Comparison of ENCODE assay signal across 20 cellular contexts in the genomic region with DNA sequence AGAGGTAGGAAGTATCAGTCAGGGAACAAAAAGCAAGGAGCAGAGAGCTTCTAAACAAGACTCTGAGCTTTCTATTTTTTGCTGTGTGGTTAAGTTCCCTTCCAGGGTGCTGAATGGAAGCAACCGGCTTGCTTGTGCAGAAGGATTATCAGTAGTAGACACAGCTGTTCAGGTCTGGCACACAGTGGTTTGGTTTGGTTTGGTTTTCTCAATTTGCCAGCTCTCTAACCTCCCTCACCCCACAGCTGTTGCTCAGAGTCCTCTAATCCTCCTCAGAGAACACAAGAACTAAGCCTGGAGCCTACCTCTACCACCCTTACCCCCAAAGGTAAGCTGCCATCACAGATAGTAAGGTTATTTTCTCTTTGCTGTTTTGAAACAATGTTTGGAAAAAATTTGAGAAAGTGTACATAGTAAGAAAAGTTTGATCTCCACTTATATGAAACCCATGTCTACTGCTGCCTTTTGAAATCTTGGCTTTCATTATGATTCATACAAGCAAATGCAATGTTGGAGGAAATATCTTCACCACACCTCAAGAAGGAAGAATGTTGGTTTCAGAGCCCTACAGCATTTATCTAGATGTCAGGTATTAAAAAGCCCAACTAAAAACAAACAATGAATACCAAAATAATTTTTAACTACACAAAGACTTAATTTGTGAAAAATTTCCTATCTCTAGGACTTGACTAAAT.
DNase-seq lines count a peak whose midpoint lies in the region; ATAC-seq and TF ChIP-seq lines count a peak whose summit lies in the region.
"Had no signal": no experiment of that assay in that cellular context is flagged by ENCODE, and none has a peak within 500 bp of the region (broad histone marks: within the 10 kb centered on the region; RNA-seq: fewer than 3 reads in every experiment).

No MANE protein-coding gene starts in this region.

- H4K20me1 ChIP-seq in SK-N-SH (ENCODE audit: insufficient read depth): no peaks in the 10 kb centered on the region

- no peak for ATAC-seq in omental fat pad (ENCODE audit: low FRiP score)
- ATAC-seq in HG03045 (IDR thresholded peaks at IDR 0.05; ENCODE audit: unreplicated experiment): no peak
- ATAC-seq: gastrocnemius medialis, psoas muscle had no signal

- no peak for TF ChIP-seq CTCF in epithelial cell of esophagus (IDR thresholded peaks at IDR 0.05; ENCODE audit: insufficient read depth, low read depth, low read length, missing control alignments)
- no peak for TF ChIP-seq CTCF in omental fat pad (IDR thresholded peaks at IDR 0.05)
- no peak for TF ChIP-seq CTCF in SK-N-SH (IDR thresholded peaks at IDR 0.05)

- POLR2A ChIA-PET in SK-N-SH (lab: Yijun Ruan, JAX): no interaction called here

- no peaks in the 10 kb centered on the region for H3K27me3 ChIP-seq in SK-N-SH (ENCODE audit: insufficient read depth)
- H3K27me3 ChIP-seq: ascending aorta, gastrocnemius medialis had no signal

- no peaks in the 10 kb centered on the region for H3K9me2 ChIP-seq in SK-N-SH

- H3K9ac ChIP-seq in SK-N-SH: no peak overlapping the region

- no peak overlapping the region for H3K27ac ChIP-seq in SK-N-SH (ENCODE audit: low read depth in 2 of 2, low read length in 1 of 2)
- H3K27ac ChIP-seq: ascending aorta, gastrocnemius medialis, HL-60, psoas muscle, thoracic aorta had no signal

- no peaks in the 10 kb centered on the region for H3K79me2 ChIP-seq in SK-N-SH (ENCODE audit: insufficient read depth)

- H3K4me2 ChIP-seq in SK-N-SH: no peak overlapping the region

- H3F3A ChIP-seq in SK-N-SH (replicated peaks; ENCODE audit: insufficient read depth): no peaks in the 10 kb centered on the region

- H3K4me3 ChIP-seq in epithelial cell of esophagus (ENCODE audit: low read length): no peak overlapping the region
- no peak overlapping the region for H3K4me3 ChIP-seq in SK-N-SH (ENCODE audit: low read depth in 2 of 2, low read length in 1 of 2)
- H3K4me3 ChIP-seq: ascending aorta, gastrocnemius medialis, psoas muscle, thoracic aorta had no signal

- CTCF ChIA-PET in SK-N-SH (lab: Yijun Ruan, JAX): no interaction called here

- 0% methylated on average over 1 of the region's 1 CpG for WGBS in SK-N-SH (ENCODE audit: low lambda C conversion rate)

- DNase-seq in NCI-H2171 treated with DMSO at 0.1 percent for 48 hours (lab: John Stamatoyannopoulos, UW): peak; percentile 66
- no peak for DNase-seq in NCI-H2171 (lab: John Stamatoyannopoulos, UW)
- DNase-seq in NCI-H82 treated with DMSO at 0.1 percent for 48 hours (lab: John Stamatoyannopoulos, UW; ENCODE audit: unreplicated experiment): peak; percentile 5
- peak; percentile 69 for DNase-seq in epithelial cell of esophagus (ENCODE audit: low read depth)
- no peak for DNase-seq in HK-2 (ENCODE audit: unreplicated experiment)
- DNase-seq in omental fat pad (ENCODE audit: low spot score): no peak
- no peak for DNase-seq in SK-N-SH
- DNase-seq: activated CD4-positive, alpha-beta T cell treated with anti-CD3 and anti-CD28 coated beads, Interleukin-2, amount 10 ng/mL, durations not matched to agents 7 days and 5 days; activated naive CD4-positive, alpha-beta T cell treated with Interleukin-2 at 50 U/mL for 16 hours; activated T-cell treated with anti-CD3 and anti-CD28 coated beads for 4 hours; C1 segment of cervical spinal cord; gastrocnemius medialis; H7; NCI-H2107; psoas muscle; T-helper 1 cell had no signal

- TF ChIP-seq RAD21 in SK-N-SH (IDR thresholded peaks at IDR 0.05; ENCODE audit: low read length): no peak

- no peaks in the 10 kb centered on the region for H3K9me3 ChIP-seq in SK-N-SH
- H3K9me3 ChIP-seq: gastrocnemius medialis, psoas muscle, thoracic aorta had no signal

- no peaks in the 10 kb centered on the region for H3K36me3 ChIP-seq in SK-N-SH (replicated peaks in 1 of 2; ENCODE audit: control insufficient read depth in 1 of 2, insufficient read depth in 2 of 2, low read length in 1 of 2)
- H3K36me3 ChIP-seq: ascending aorta, gastrocnemius medialis, thoracic aorta had no signal

- H2AFZ ChIP-seq in SK-N-SH (ENCODE audit: low read depth): no peak overlapping the region

- no peak for TF ChIP-seq EP300 in SK-N-SH (IDR thresholded peaks at IDR 0.05; ENCODE audit: borderline replicate concordance in 1 of 2, low read depth in 1 of 2, low read length in 1 of 2)

- no peaks in the 10 kb centered on the region for H3K4me1 ChIP-seq in SK-N-SH (ENCODE audit: control insufficient read depth in 1 of 2, insufficient read depth in 2 of 2, low read depth in 1 of 2, low read length in 1 of 2)
- H3K4me1 ChIP-seq: ascending aorta, gastrocnemius medialis, psoas muscle had no signal

TF ChIP-seq in SK-N-SH, 30 proteins besides CTCF, POLR2A, EP300 and RAD21:
- no peak for TF ChIP-seq RFX5 (IDR thresholded peaks at IDR 0.05; ENCODE audit: low read length)
- TF ChIP-seq RCOR1 (IDR thresholded peaks at IDR 0.05; ENCODE audit: low read length): no peak
- no peak for TF ChIP-seq TAF1 (IDR thresholded peaks at IDR 0.05; ENCODE audit: borderline replicate concordance, low read depth, low read length)
- no peak for TF ChIP-seq GATA2 (CRISPR knock-in tag; IDR thresholded peaks at IDR 0.05)
- no peak for TF ChIP-seq SMC3 (IDR thresholded peaks at IDR 0.05; ENCODE audit: low read depth, low read length)
- TF ChIP-seq GABPA (IDR thresholded peaks at IDR 0.05; ENCODE audit: low read depth): no peak
- TF ChIP-seq POLR2AphosphoS5 (IDR thresholded peaks at IDR 0.05; ENCODE audit: low read depth, low read length): no peak
- TF ChIP-seq RXRA (IDR thresholded peaks at IDR 0.05; ENCODE audit: borderline replicate concordance, low read depth): no peak
- TF ChIP-seq JUND (IDR thresholded peaks at IDR 0.05): no peak
- TF ChIP-seq NRF1 (IDR thresholded peaks at IDR 0.05; ENCODE audit: low read depth, low read length): no peak
- TF ChIP-seq YY1 (IDR thresholded peaks at IDR 0.05; ENCODE audit: low read depth): no peak
- TF ChIP-seq ZBTB33 (IDR thresholded peaks at IDR 0.05; ENCODE audit: borderline replicate concordance, low read depth): no peak
- no peak for TF ChIP-seq USF1 (IDR thresholded peaks at IDR 0.05; ENCODE audit: borderline replicate concordance, low read depth)
- TF ChIP-seq, protein P1, sequence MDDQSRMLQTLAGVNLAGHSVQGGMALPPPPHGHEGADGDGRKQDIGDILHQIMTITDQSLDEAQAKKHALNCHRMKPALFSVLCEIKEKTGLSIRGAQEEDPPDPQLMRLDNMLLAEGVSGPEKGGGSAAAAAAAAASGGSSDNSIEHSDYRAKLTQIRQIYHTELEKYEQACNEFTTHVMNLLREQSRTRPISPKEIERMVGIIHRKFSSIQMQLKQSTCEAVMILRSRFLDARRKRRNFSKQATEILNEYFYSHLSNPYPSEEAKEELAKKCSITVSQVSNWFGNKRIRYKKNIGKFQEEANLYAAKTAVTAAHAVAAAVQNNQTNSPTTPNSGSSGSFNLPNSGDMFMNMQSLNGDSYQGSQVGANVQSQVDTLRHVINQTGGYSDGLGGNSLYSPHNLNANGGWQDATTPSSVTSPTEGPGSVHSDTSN (IDR thresholded peaks at IDR 0.05): no peak
- no peak for TF ChIP-seq FOSL2 (IDR thresholded peaks at IDR 0.05; ENCODE audit: borderline replicate concordance, low read depth)
- no peak for TF ChIP-seq EZH2phosphoT487 (IDR thresholded peaks at IDR 0.05; ENCODE audit: borderline replicate concordance, low read depth)
- TF ChIP-seq TCF12 (IDR thresholded peaks at IDR 0.05): no peak
- no peak for TF ChIP-seq ELF1 (IDR thresholded peaks at IDR 0.05)

Comparison
In these comparisons a context has a peak if more than half of its experiments do, and no peak if none do; other contexts are left out.
1. DNase-seq: peak in NCI-H2171 treated with DMSO at 0.1 percent for 48 hours (single experiment), NCI-H82 treated with DMSO at 0.1 percent for 48 hours (single experiment) and epithelial cell of esophagus (single experiment); none in NCI-H2171 (single experiment), HK-2 (single experiment), omental fat pad (single experiment) and SK-N-SH (single experiment).